In genomic region chrX:134803551-134804183, GRCh38 we compare ENCODE assay signal across 12 cellular contexts. TPM values are rescaled to one million over a fixed set of nuclear protein-coding genes. Genes with fewer than 3 reads are reported as not detected.
DNase-seq lines count a peak whose midpoint lies in the region; ATAC-seq and TF ChIP-seq lines count a peak whose summit lies in the region.
"Had no signal": no experiment of that assay in that cellular context is flagged by ENCODE, and none has a peak within 500 bp of the region (broad histone marks: within the 10 kb centered on the region; RNA-seq: fewer than 3 reads in every experiment).

No MANE protein-coding gene starts in this region.

- no peaks in the 10 kb centered on the region for H3K27me3 ChIP-seq in foreskin keratinocyte

- H3K36me3 Mint-ChIP-seq in mesothelial cell of epicardium = no peaks in the 10 kb centered on the region

- in situ Hi-C loops in SK-MEL-5 (cut with HindIII; ENCODE audit: low pct_unique_long_range_greater_than_20kb, low sequenced_read_pairs) = no loop called here

- H3K27ac ChIP-seq in foreskin keratinocyte = no peak overlapping the region
- H3K27ac ChIP-seq: 22Rv1, coronary artery, VCaP had no signal

- H3K27ac Mint-ChIP-seq in mesothelial cell of epicardium = peak overlapping the region; percentile 29

- TF ChIP-seq CTCF in mesothelial cell of epicardium (IDR thresholded peaks at IDR 0.05; ENCODE audit: unreplicated experiment) = no peak
- no peak for TF ChIP-seq CTCF in foreskin keratinocyte (conservative IDR thresholded peaks at IDR 0.05)

- H3K27me3 Mint-ChIP-seq in mesothelial cell of epicardium (ENCODE audit: low read depth) = no peaks in the 10 kb centered on the region

- no peaks in the 10 kb centered on the region for H3K4me1 ChIP-seq in foreskin keratinocyte

- peaks cover 14% of the 10 kb centered on the region for H3K9me3 Mint-ChIP-seq in mesothelial cell of epicardium

- H3K4me3 Mint-ChIP-seq in mesothelial cell of epicardium = no peak overlapping the region

- ATAC-seq in HG02678 (IDR thresholded peaks at IDR 0.05; ENCODE audit: unreplicated experiment) (peak; percentile 47), foreskin keratinocyte (no peak), HG03457 (IDR thresholded peaks at IDR 0.05; ENCODE audit: unreplicated experiment) (no peak), GM19452 (IDR thresholded peaks at IDR 0.05; ENCODE audit: unreplicated experiment) (no peak)

- peaks cover 13% of the 10 kb centered on the region for H3K4me1 Mint-ChIP-seq in mesothelial cell of epicardium

- peak; percentile 31 for DNase-seq in DMS53 (lab: John Stamatoyannopoulos, UW)
- no peak for DNase-seq in DMS53 treated with DMSO at 0.1 percent for 48 hours (lab: John Stamatoyannopoulos, UW; ENCODE audit: unreplicated experiment)
- DNase-seq in SK-MEL-5 (ENCODE audit: low read depth, low spot score) = peak; percentile 14
- no peak for DNase-seq in mesothelial cell of epicardium (ENCODE audit: low spot score in 2 of 2, unreplicated experiment in 2 of 2)
- DNase-seq in foreskin keratinocyte = no peak
- DNase-seq: NCI-H1436 had no signal

RNA-seq across cellular contexts. Expression of gene PABIR2, which starts 6.7 kb away (rescaled TPM):
- total RNA-seq in SK-MEL-5 (2014; rRNA removed; shearing (Covaris generic)) = 5.9 and 6.0 TPM in 2 replicates
- polyA plus RNA-seq in SK-MEL-5 (2015; cell fraction: cytosol; rRNA removed) = 21.3 and 27.1 TPM in 2 replicates
- polyA plus RNA-seq in SK-MEL-5 (2015; cell fraction: nucleus; rRNA removed) = 58.1 and 62.9 TPM in 2 replicates
- total RNA-seq in mesothelial cell of epicardium (22.0 to 23.0 TPM (median 22.0 TPM) in 3 replicates), foreskin keratinocyte (18.7 and 20.6 TPM in 2 replicates)
- polyA plus RNA-seq in foreskin keratinocyte = 10.0 and 13.0 TPM in 2 replicates

Comparison
In these comparisons a context has a peak if more than half of its experiments do, and no peak if none do; other contexts are left out.
1. DNase-seq: peak in DMS53 (single experiment) and SK-MEL-5 (single experiment); none in DMS53 treated with DMSO at 0.1 percent for 48 hours (single experiment), mesothelial cell of epicardium (0 of 2) and foreskin keratinocyte (0 of 2).